16 cellular contexts compared by ENCODE assay signal in genomic region chr10:114445332-114445731, GRCh38.
"Had no signal": no experiment of that assay in that cellular context is flagged by ENCODE, and none has a peak within 500 bp of the region (broad histone marks: within the 10 kb centered on the region; RNA-seq: fewer than 3 reads in every experiment).

No MANE protein-coding gene starts in this region.

- DNase-seq: activated CD4-positive, alpha-beta T cell treated with anti-CD3 and anti-CD28 coated beads, Interleukin-2, amount 50 U/mL, for 4 hours; activated naive CD8-positive, alpha-beta T cell treated with anti-CD3 and anti-CD28 coated beads, Interleukin-2, amount 10 ng/mL, durations not matched to agents 7 days and 5 days; activated T-cell treated with anti-CD3 and anti-CD28 coated beads for 4 hours; body of pancreas; caudate nucleus; foreskin keratinocyte; left cardiac atrium; mesenchymal stem cell; mucosa of descending colon; natural killer cell; pancreas; right lobe of liver; small intestine; stimulated activated CD4-positive, alpha-beta T cell treated with anti-CD3 and anti-CD28 coated beads, Interleukin-4, amount 100 ng/mL, for 1 hour; upper lobe of right lung had no signal

- ATAC-seq: body of pancreas, foreskin keratinocyte, left cardiac atrium, mucosa of descending colon, natural killer cell, upper lobe of right lung had no signal

- H3K9me3 Mint-ChIP-seq: activated naive CD8-positive, alpha-beta T cell treated with anti-CD3 and anti-CD28 coated beads, Interleukin-2, amount 10 ng/mL, durations not matched to agents 7 days and 5 days; activated T-helper 2 cell treated with anti-CD3 and anti-CD28 coated beads, Interferon-gamma antibody, Interleukin-2, Interleukin-4, amounts not matched to agents 10 μg/mL and 5 μg/mL and 100 μg/mL, durations not matched to agents 14 hours and 24 hours and 36 hours; natural killer cell had no signal

- H3K27ac Mint-ChIP-seq: activated T-helper 2 cell treated with anti-CD3 and anti-CD28 coated beads, Interferon-gamma antibody, Interleukin-2, Interleukin-4, amounts not matched to agents 10 μg/mL and 5 μg/mL and 100 μg/mL, durations not matched to agents 14 hours and 24 hours and 36 hours had no signal

- H3K4me3 Mint-ChIP-seq: activated naive CD8-positive, alpha-beta T cell treated with anti-CD3 and anti-CD28 coated beads, Interleukin-2, amount 10 ng/mL, durations not matched to agents 7 days and 5 days; natural killer cell had no signal

- H3K4me1 Mint-ChIP-seq: activated naive CD8-positive, alpha-beta T cell treated with anti-CD3 and anti-CD28 coated beads, Interleukin-2, amount 10 ng/mL, durations not matched to agents 7 days and 5 days had no signal

- H3K27me3 Mint-ChIP-seq: activated naive CD8-positive, alpha-beta T cell treated with anti-CD3 and anti-CD28 coated beads, Interleukin-2, amount 10 ng/mL, durations not matched to agents 7 days and 5 days had no signal
